In genomic region chr7:71419546-71420337, GRCh38 we compare ENCODE assay signal across 14 cellular contexts.
A peak's percentile ranks its signal among the peaks of the same experiment; 100 is the strongest.
DNase-seq lines count a peak whose midpoint lies in the region; ATAC-seq and TF ChIP-seq lines count a peak whose summit lies in the region.
"Had no signal": no experiment of that assay in that cellular context is flagged by ENCODE, and none has a peak within 500 bp of the region (broad histone marks: within the 10 kb centered on the region; RNA-seq: fewer than 3 reads in every experiment).

No MANE protein-coding gene starts in this region.

- no peaks in the 10 kb centered on the region for H3K79me1 ChIP-seq in mesenchymal stem cell (replicated peaks; ENCODE audit: low read length, poor library complexity, severe bottlenecking)

- no peaks in the 10 kb centered on the region for H3K4me1 ChIP-seq in mesenchymal stem cell (ENCODE audit: control insufficient read depth, insufficient read depth, low read depth, low read length)

- no peak overlapping the region for H4K91ac ChIP-seq in mesenchymal stem cell (ENCODE audit: low read length)

- H3K18ac ChIP-seq in mesenchymal stem cell (ENCODE audit: low read depth in 1 of 2, low read length in 2 of 2), result no peak overlapping the region

- 78% methylated on average over 12 of the region's 12 CpGs for WGBS in mesenchymal stem cell

- H3K4me2 ChIP-seq in mesenchymal stem cell (ENCODE audit: low read length, poor library complexity, severe bottlenecking), result no peak overlapping the region

- no peak overlapping the region for H3K27ac ChIP-seq in coronary artery
- H3K27ac ChIP-seq in mesenchymal stem cell (ENCODE audit: low read length, poor library complexity, severe bottlenecking), result no peak overlapping the region
- H3K27ac ChIP-seq: 22Rv1, GM23248 had no signal

- H4K8ac ChIP-seq in mesenchymal stem cell (ENCODE audit: low read length), result no peak overlapping the region

- H3K14ac ChIP-seq in mesenchymal stem cell (ENCODE audit: low read length in 2 of 2), result no peak overlapping the region

- TF ChIP-seq CTCF in coronary artery (IDR thresholded peaks at IDR 0.05), result no peak

- H3K27me3 Mint-ChIP-seq in activated CD4-positive, alpha-beta T cell treated with anti-CD3 and anti-CD28 coated beads for 36 hours, result no peaks in the 10 kb centered on the region

- H3K27me3 ChIP-seq in mesenchymal stem cell (ENCODE audit: control insufficient read depth in 1 of 2, insufficient read depth in 1 of 2, low read length in 2 of 2), result no peaks in the 10 kb centered on the region

- H3K4me3 Mint-ChIP-seq in activated CD4-positive, alpha-beta T cell treated with anti-CD3 and anti-CD28 coated beads for 36 hours, result no peak overlapping the region
- H3K4me3 Mint-ChIP-seq: CD14-positive monocyte; CD8-positive, alpha-beta T cell had no signal

- no peak overlapping the region for H3K23ac ChIP-seq in mesenchymal stem cell (ENCODE audit: low read length in 2 of 2)

- H2BK5ac ChIP-seq in mesenchymal stem cell (ENCODE audit: low read depth, low read length, poor library complexity, severe bottlenecking), result no peak overlapping the region

- no peak overlapping the region for H3K27ac Mint-ChIP-seq in activated CD4-positive, alpha-beta T cell treated with anti-CD3 and anti-CD28 coated beads for 36 hours
- H3K27ac Mint-ChIP-seq: CD14-positive monocyte; CD8-positive, alpha-beta T cell had no signal

- H2BK12ac ChIP-seq in mesenchymal stem cell (ENCODE audit: low read length in 2 of 2), result no peak overlapping the region

- no peak overlapping the region for H3K4ac ChIP-seq in mesenchymal stem cell (ENCODE audit: low read depth in 1 of 2, low read length in 2 of 2)

- H3K36me3 ChIP-seq in mesenchymal stem cell (ENCODE audit: control insufficient read depth in 1 of 2, insufficient read depth in 2 of 2, low read depth in 1 of 2, low read length in 2 of 2), result peaks cover 0 to 4% of the 10 kb centered on the region in 2 experiments

- no peaks in the 10 kb centered on the region for H3K4me1 Mint-ChIP-seq in activated CD4-positive, alpha-beta T cell treated with anti-CD3 and anti-CD28 coated beads for 36 hours
- H3K4me1 Mint-ChIP-seq: CD14-positive monocyte had no signal

- H2BK15ac ChIP-seq in mesenchymal stem cell (ENCODE audit: low read depth, poor library complexity, severe bottlenecking), result no peak overlapping the region

- H3K9ac ChIP-seq in mesenchymal stem cell (ENCODE audit: low read length), result no peak overlapping the region
- H3K9ac ChIP-seq: GM23248 had no signal

- ATAC-seq in GM21786 (IDR thresholded peaks at IDR 0.05; ENCODE audit: unreplicated experiment), result no peak
- ATAC-seq in activated CD4-positive, alpha-beta T cell treated with anti-CD3 and anti-CD28 coated beads for 36 hours, result no peak
- ATAC-seq: CD8-positive, alpha-beta T cell had no signal

- peaks cover 14% of the 10 kb centered on the region for H3K9me3 Mint-ChIP-seq in activated CD4-positive, alpha-beta T cell treated with anti-CD3 and anti-CD28 coated beads for 36 hours (ENCODE audit: low read depth)

- no peaks in the 10 kb centered on the region for H3K36me3 Mint-ChIP-seq in activated CD4-positive, alpha-beta T cell treated with anti-CD3 and anti-CD28 coated beads for 36 hours (ENCODE audit: low read depth)
- H3K36me3 Mint-ChIP-seq: CD14-positive monocyte; CD8-positive, alpha-beta T cell had no signal

- no peak overlapping the region for H2BK120ac ChIP-seq in mesenchymal stem cell (ENCODE audit: low read depth, low read length)

- peak; percentile 82 for DNase-seq in D341Med (ENCODE audit: low spot score)
- DNase-seq in NCI-H2171 (lab: John Stamatoyannopoulos, UW), result peak; percentile 42
- peak; percentile 44 for DNase-seq in NCI-H82 treated with DMSO at 0.1 percent for 48 hours (lab: John Stamatoyannopoulos, UW; ENCODE audit: unreplicated experiment)
- DNase-seq in coronary artery (ENCODE audit: low spot score), result peak; percentile 65
- no peak for DNase-seq in mesenchymal stem cell
- DNase-seq in activated CD4-positive, alpha-beta T cell treated with anti-CD3 and anti-CD28 coated beads for 36 hours, result no peak
- no peak for DNase-seq in NCI-H1436 treated with DMSO at 0.1 percent for 48 hours (lab: John Stamatoyannopoulos, UW)
- DNase-seq: CD8-positive, alpha-beta T cell; COR-L47; DMS53; GM23248 had no signal

- H3K4me3 ChIP-seq in coronary artery (no peak overlapping the region), mesenchymal stem cell (ENCODE audit: insufficient read depth in 1 of 2, low read depth in 1 of 2, low read length in 2 of 2) (no peak overlapping the region)
- H3K4me3 ChIP-seq: GM23248 had no signal

- intact Hi-C loops in activated CD4-positive, alpha-beta T cell treated with anti-CD3 and anti-CD28 coated beads for 36 hours (cut with DNase I, micrococcal nuclease), result no loop called here

- no peak overlapping the region for H2AFZ ChIP-seq in mesenchymal stem cell (ENCODE audit: low read depth, low read length)
- H2AFZ ChIP-seq: GM23248 had no signal

- POLR2A ChIA-PET in activated CD4-positive, alpha-beta T cell treated with anti-CD3 and anti-CD28 coated beads for 36 hours (lab: Charles Lee), result no interaction called here

- H3K9me3 ChIP-seq in mesenchymal stem cell (ENCODE audit: control insufficient read depth, low read length), result peaks cover 4% of the 10 kb centered on the region

- CTCF ChIA-PET in activated CD4-positive, alpha-beta T cell treated with anti-CD3 and anti-CD28 coated beads for 36 hours (lab: Charles Lee), result no interaction called here

- H2AK5ac ChIP-seq in mesenchymal stem cell (ENCODE audit: low read length, severe bottlenecking), result no peak overlapping the region

Comparison
In these comparisons a context has a peak if more than half of its experiments do, and no peak if none do; other contexts are left out.
1. DNase-seq: peak in D341Med (single experiment), NCI-H2171 (single experiment), NCI-H82 treated with DMSO at 0.1 percent for 48 hours (single experiment) and coronary artery (single experiment); none in mesenchymal stem cell (single experiment), activated CD4-positive, alpha-beta T cell treated with anti-CD3 and anti-CD28 coated beads for 36 hours (single experiment) and NCI-H1436 treated with DMSO at 0.1 percent for 48 hours (single experiment).